ENCODE assay signal across 1 cellular context in the genomic region with DNA sequence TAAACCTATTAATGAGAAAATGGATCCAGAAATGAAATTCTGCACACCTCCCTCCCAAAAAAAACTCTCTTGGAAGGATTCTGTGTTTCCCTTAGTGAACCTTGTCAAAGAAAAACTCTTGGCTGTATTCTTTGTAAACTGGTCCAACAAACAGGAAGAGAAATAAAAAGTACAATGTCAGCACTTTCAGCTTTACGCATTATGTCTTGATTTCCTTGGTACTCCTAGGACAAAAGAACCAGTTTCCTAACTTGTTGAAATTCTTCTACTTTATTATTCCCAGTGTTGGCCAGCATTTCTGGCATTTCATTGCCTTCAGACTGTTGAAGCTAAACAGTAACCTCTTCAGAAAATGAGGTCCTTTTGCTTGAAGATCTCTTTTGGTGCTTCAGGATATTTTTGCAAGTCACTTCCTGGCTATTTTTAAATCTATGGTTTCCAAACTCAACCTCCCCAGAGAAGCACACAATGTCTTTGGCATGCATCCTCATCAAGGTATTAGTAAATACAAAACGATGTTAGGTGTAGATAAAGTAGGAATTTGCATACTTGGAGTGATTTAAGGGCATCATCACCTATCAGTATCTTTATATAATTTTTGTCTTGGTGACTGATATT.
TF ChIP-seq lines count a peak whose summit lies in the region.

No MANE protein-coding gene starts in this region.

TF ChIP-seq in IMR-90, 13 proteins besides CTCF, POLR2A, EP300 and RAD21:
- TF ChIP-seq RCOR1 (IDR thresholded peaks at IDR 0.05; ENCODE audit: insufficient replicate concordance, low read length) (no peak), MAFK (IDR thresholded peaks at IDR 0.05; ENCODE audit: low read depth, low read length) (peak; percentile 96)
